In the genomic region with DNA sequence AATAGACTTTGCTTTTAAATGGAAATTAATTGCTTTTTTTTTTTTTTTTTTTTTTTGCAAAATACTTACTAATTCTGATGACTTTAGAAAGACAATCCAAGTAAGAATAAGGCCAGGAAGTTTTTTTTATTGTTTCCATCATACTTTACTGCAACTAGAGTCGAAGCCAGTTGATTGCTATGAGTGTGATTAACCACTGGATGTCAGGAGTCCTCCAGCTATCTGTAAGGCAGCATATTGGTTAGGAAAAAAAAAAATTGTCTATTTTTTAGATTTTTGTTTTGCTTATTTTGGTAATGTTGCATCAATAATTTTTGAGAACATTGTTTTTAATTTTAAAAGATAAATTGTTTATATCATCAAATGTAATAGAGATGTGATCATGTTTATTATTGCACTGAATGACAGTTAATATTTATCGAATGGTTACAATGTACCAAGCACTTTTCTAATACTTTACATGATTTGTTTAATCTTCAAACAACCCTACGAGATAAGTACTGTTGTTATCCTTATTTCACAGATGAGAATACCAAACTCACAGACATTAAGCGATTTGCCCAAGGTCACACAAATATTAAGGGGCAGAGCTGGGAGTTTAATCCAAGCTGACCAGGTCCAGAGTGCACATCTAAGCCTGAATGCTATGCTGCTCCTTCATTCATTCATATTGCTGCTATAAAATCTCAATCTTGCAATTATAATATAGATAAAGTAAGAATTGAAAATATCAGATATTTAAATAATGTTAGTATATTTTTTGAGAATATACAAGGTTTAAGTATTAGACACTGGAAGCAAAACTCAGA, we compare ENCODE assay signal across 7 cellular contexts. TPM values are rescaled to one million over a fixed set of nuclear protein-coding genes. Genes with fewer than 3 reads are reported as not detected.
A peak's percentile ranks its signal among the peaks of the same experiment; 100 is the strongest.
DNase-seq lines count a peak whose midpoint lies in the region; ATAC-seq and TF ChIP-seq lines count a peak whose summit lies in the region.

No MANE protein-coding gene starts in this region.

- no peaks in the 10 kb centered on the region for H3K27me3 ChIP-seq in kidney epithelial cell (ENCODE audit: control insufficient read depth, insufficient read depth, low read length)

- peak; percentile 11 for DNase-seq in GM12865 (ENCODE audit: low read depth)
- no peak for DNase-seq in kidney epithelial cell (ENCODE audit: low read depth)
- no peak for DNase-seq in cortex of kidney (lab: John Stamatoyannopoulos, UW)

- peak; percentile 36 for TF ChIP-seq CTCF in GM12865 (IDR thresholded peaks at IDR 0.05; ENCODE audit: insufficient read depth, low read depth, low read length, missing control alignments)
- TF ChIP-seq CTCF in WI38 (IDR thresholded peaks at IDR 0.05; ENCODE audit: low read depth, low read length), result peak; percentile 45; the same call in 1 of the 2 replicates
- TF ChIP-seq CTCF in kidney epithelial cell (IDR thresholded peaks at IDR 0.05; ENCODE audit: insufficient read depth, low read length, poor library complexity, severe bottlenecking), result peak; percentile 62

- ATAC-seq in HG03354 (IDR thresholded peaks at IDR 0.05; ENCODE audit: poor library complexity, severe bottlenecking, unreplicated experiment), result peak; percentile 73
- no peak for ATAC-seq in HG02571 (IDR thresholded peaks at IDR 0.05; ENCODE audit: unreplicated experiment)
- no peak for ATAC-seq in HG03025 (IDR thresholded peaks at IDR 0.05; ENCODE audit: low FRiP score, unreplicated experiment)

- H3K4me3 ChIP-seq in GM12865 (ENCODE audit: low read depth, low read length) (no peak overlapping the region), WI38 (ENCODE audit: low read depth, low read length) (no peak overlapping the region), kidney epithelial cell (ENCODE audit: low read depth, low read length) (no peak overlapping the region)

- no peaks in the 10 kb centered on the region for H3K36me3 ChIP-seq in kidney epithelial cell (ENCODE audit: control insufficient read depth, insufficient read depth, low read length)

RNA-seq across cellular contexts. Expression of gene LMOD2, which starts 19.9 kb away (rescaled TPM):
- total RNA-seq in kidney epithelial cell, result not detected in 2 replicates

RNA-seq across cellular contexts. Expression of gene ASB15, which starts 34.1 kb away (rescaled TPM):
- total RNA-seq in kidney epithelial cell, result not detected in 2 replicates
